In genomic region chr17:21718971-21719370, GRCh38 we compare ENCODE assay signal across 6 cellular contexts. TPM values are rescaled to one million over a fixed set of nuclear protein-coding genes. Genes with fewer than 3 reads are reported as not detected.
"Had no signal": no experiment of that assay in that cellular context is flagged by ENCODE, and none has a peak within 500 bp of the region (broad histone marks: within the 10 kb centered on the region; RNA-seq: fewer than 3 reads in every experiment).

No MANE protein-coding gene starts in this region.

RNA-seq across cellular contexts. Expression of gene KCNJ18, which starts 26.6 kb away (rescaled TPM):
- total RNA-seq: GM23248, GM23338, H1, H7, H9, HFFc6 had no signal
- polyA plus RNA-seq: GM23248, GM23338, H1 had no signal
